13 cellular contexts compared by ENCODE assay signal in the genomic region with DNA sequence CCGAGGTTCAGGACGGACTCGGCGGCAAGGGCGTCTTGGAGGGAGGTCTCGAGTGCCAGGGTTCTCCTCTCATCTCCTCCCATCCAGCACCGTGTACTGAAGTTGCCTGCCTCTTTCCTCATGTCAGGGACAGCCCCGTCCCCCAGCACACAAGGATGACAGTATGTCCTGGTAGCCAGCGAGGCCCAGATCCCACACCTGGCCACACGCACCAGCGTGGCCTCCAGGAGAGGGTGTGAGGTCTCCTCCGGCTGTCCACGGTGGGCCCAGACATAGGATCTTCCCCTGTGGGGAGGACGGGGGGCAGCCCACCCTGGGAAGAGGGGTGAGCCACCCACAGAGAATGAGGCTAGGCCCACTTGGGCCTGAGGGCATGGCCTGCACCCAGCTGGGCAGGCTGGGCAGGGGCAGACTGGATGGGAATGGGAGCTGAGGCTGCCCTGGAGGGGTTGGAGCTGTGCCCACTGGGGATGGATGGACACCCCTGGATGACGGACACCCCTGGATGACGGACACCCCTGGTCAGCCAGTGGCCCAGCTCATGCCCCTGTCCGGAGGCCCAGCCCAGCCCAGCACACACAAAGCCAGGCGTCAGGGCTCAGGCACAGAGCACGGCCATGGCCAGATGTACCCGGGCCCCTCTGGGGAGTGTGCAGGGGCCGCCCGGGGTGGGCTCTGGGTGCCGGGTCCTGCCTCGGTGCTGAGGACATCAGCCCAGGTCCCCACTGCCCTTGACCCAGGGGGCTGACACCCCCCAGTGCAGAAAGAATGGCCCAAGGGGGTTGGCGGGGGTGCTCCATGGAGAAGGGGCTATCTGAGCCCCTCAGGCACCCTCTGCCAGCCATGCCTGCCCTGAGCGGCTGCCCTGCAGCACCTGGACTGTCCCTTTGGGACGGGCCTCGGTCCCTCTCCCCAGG. TPM values are rescaled to one million over a fixed set of nuclear protein-coding genes. Genes with fewer than 3 reads are reported as not detected.
"Had no signal": no experiment of that assay in that cellular context is flagged by ENCODE, and none has a peak within 500 bp of the region (broad histone marks: within the 10 kb centered on the region; RNA-seq: fewer than 3 reads in every experiment).

No MANE protein-coding gene starts in this region.

- H3K4me3 ChIP-seq: body of pancreas, suprapubic skin, uterus had no signal

- H3K4me1 Mint-ChIP-seq: central memory CD8-positive, alpha-beta T cell had no signal

- ATAC-seq: body of pancreas had no signal

- H3K4me1 ChIP-seq: body of pancreas, suprapubic skin, uterus had no signal

- H3K4me3 Mint-ChIP-seq: activated CD4-positive, alpha-beta memory T cell treated with anti-CD3 and anti-CD28 coated beads, Interleukin-2, amount 10 ng/mL, durations not matched to agents 7 days and 5 days; activated naive CD4-positive, alpha-beta T cell treated with anti-CD3 and anti-CD28 coated beads for 36 hours; central memory CD8-positive, alpha-beta T cell had no signal

- H3K36me3 ChIP-seq: suprapubic skin, uterus had no signal

- H3K27ac ChIP-seq: body of pancreas, suprapubic skin, uterus had no signal

- H3K9me3 ChIP-seq: body of pancreas, suprapubic skin, uterus had no signal

- H3K27ac Mint-ChIP-seq: activated CD4-positive, alpha-beta memory T cell treated with anti-CD3 and anti-CD28 coated beads, Interleukin-2, amount 10 ng/mL, durations not matched to agents 7 days and 5 days; activated naive CD4-positive, alpha-beta T cell treated with anti-CD3 and anti-CD28 coated beads for 36 hours had no signal

- H3K9me3 Mint-ChIP-seq: activated CD4-positive, alpha-beta memory T cell treated with anti-CD3 and anti-CD28 coated beads, Interleukin-2, amount 10 ng/mL, durations not matched to agents 7 days and 5 days; activated naive CD4-positive, alpha-beta T cell treated with anti-CD3 and anti-CD28 coated beads for 36 hours; central memory CD8-positive, alpha-beta T cell had no signal

- DNase-seq: activated CD4-positive, alpha-beta memory T cell treated with anti-CD3 and anti-CD28 coated beads, Interleukin-2, amount 10 ng/mL, durations not matched to agents 7 days and 5 days; activated CD4-positive, alpha-beta T cell treated with anti-CD3 and anti-CD28 coated beads for 1 hour; activated CD8-positive, alpha-beta memory T cell treated with anti-CD3 and anti-CD28 coated beads, Interleukin-2, amount 50 U/mL, for 48 hours; activated naive CD4-positive, alpha-beta T cell treated with anti-CD3 and anti-CD28 coated beads for 36 hours; cortex of kidney; effector memory CD4-positive, alpha-beta T cell; islet precursor cell; stimulated activated CD4-positive, alpha-beta T cell treated with anti-CD3 and anti-CD28 coated beads, Interleukin-1b, Interleukin-23, amount 100 ng/mL, for 48 hours; stimulated activated naive CD4-positive, alpha-beta T cell had no signal

RNA-seq across cellular contexts. Expression of gene CFAP46, which starts 30.9 kb away (rescaled TPM):
- total RNA-seq: activated CD4-positive, alpha-beta memory T cell treated with anti-CD3 and anti-CD28 coated beads, Interleukin-2, amount 10 ng/mL, durations not matched to agents 7 days and 5 days; activated naive CD4-positive, alpha-beta T cell treated with anti-CD3 and anti-CD28 coated beads for 36 hours had no signal
